8 cellular contexts compared by ENCODE assay signal in genomic region chr1:843946-844345, GRCh38.
DNase-seq lines count a peak whose midpoint lies in the region; ATAC-seq, FAIRE-seq and TF ChIP-seq lines count a peak whose summit lies in the region.
"Not testable (repeated sequence)": the region's sequence is repeated elsewhere in the genome, so short reads cannot be mapped to it uniquely, and the experiment has no call there.

No MANE protein-coding gene starts in this region.

- H2BK15ac ChIP-seq in H1 (ENCODE audit: low read length), result not testable (repeated sequence)

- not testable (repeated sequence) for H4K5ac ChIP-seq in H1 (ENCODE audit: insufficient read length, low read depth, low read length)

- POLR2A ChIA-PET in WTC11 (lab: Charles Lee); H1 (lab: Charles Lee; ENCODE audit: partially characterized antibody); naive thymus-derived CD8-positive, alpha-beta T cell (lab: Charles Lee): not testable (repeated sequence)

- not testable (repeated sequence) for H3K4me3 Mint-ChIP-seq in GM23338; WTC11; stimulated activated memory B cell treated with anti-CD40 and anti-IgM and Interleukin-4, amounts not matched to agents 10 μg/mL and 1 μg/mL and 100 μg/mL, for 72 hours
- peak overlapping the region; percentile 6 for H3K4me3 Mint-ChIP-seq in activated T-cell treated with anti-CD3 and anti-CD28 coated beads, Interleukin-2, amount 50 U/mL, for 24 hours
- peak overlapping the region; percentile 43 to 79 (median 66) for H3K4me3 Mint-ChIP-seq in naive thymus-derived CD8-positive, alpha-beta T cell

- not testable (repeated sequence) for H3K18ac ChIP-seq in H1 (ENCODE audit: extremely low read depth, low read length)

- H3F3A ChIP-seq in GM23338 (replicated peaks; ENCODE audit: low read depth), result not testable (repeated sequence)

- H2BK12ac ChIP-seq in H1 (ENCODE audit: low read depth, low read length), result peak overlapping the region; percentile 75; the same call in 1 of the 2 replicates

- CTCF ChIA-PET in WTC11 (lab: Charles Lee); H1 (lab: Charles Lee; ENCODE audit: partially characterized antibody): not testable (repeated sequence)

- H3K14ac ChIP-seq in H1 (ENCODE audit: insufficient read length), result not testable (repeated sequence)

- not testable (repeated sequence) for H3K27me3 Mint-ChIP-seq in GM23338 (ENCODE audit: insufficient read depth, low read depth, poor library complexity); WTC11 (ENCODE audit: low read depth); activated T-cell treated with anti-CD3 and anti-CD28 coated beads, Interleukin-2, amount 50 U/mL, for 24 hours; naive thymus-derived CD8-positive, alpha-beta T cell; stimulated activated memory B cell treated with anti-CD40 and anti-IgM and Interleukin-4, amounts not matched to agents 10 μg/mL and 1 μg/mL and 100 μg/mL, for 72 hours

- not testable (repeated sequence) for DNase-seq in GM23338 (ENCODE audit: low spot score); WTC11 (ENCODE audit: low spot score); activated T-cell treated with anti-CD3 and anti-CD28 coated beads, Interleukin-2, amount 50 U/mL, for 24 hours; activated naive CD4-positive, alpha-beta T cell treated with anti-CD3 and anti-CD28 coated beads, Interleukin-2, amount 50 U/mL, for 72 hours (ENCODE audit: low spot score in 2 of 2); H1 (ENCODE audit: low read depth in 1 of 2, low spot score in 2 of 2); naive thymus-derived CD8-positive, alpha-beta T cell

- peak overlapping the region in 3 of 11 experiments; percentile 44 to 52 (median 44); a peak in 3 of 22 replicates for H3K9ac ChIP-seq in BLaER1 treated with 17β-estradiol and CSF1 and Interleukin-3, amounts not matched to agents 10 nM and 100 nM
- not testable (repeated sequence) for H3K9ac ChIP-seq in H1 (replicated peaks in 1 of 4; ENCODE audit: extremely low read depth in 1 of 4, low read depth in 3 of 4, low read length in 3 of 4)

- H3K23me2 ChIP-seq in H1 (ENCODE audit: low read depth, low read length), result not testable (repeated sequence)

- H3K9me3 ChIP-seq in BLaER1 treated with 17β-estradiol and CSF1 and Interleukin-3, amounts not matched to agents 10 nM and 100 nM (replicated peaks in 1 of 11); H1 (ENCODE audit: insufficient read depth in 2 of 2, low read depth in 1 of 2, low read length in 1 of 2): not testable (repeated sequence)

- not testable (repeated sequence) for TF ChIP-seq POLR2A in H1 (IDR thresholded peaks at IDR 0.05; ENCODE audit: control extremely low read depth in 1 of 2, low read depth in 2 of 2, low read length in 2 of 2)

- peak overlapping the region in 5 of 11 experiments; percentile 0 to 38 (median 34); a peak in 4 of 22 replicates for H3K27ac ChIP-seq in BLaER1 treated with 17β-estradiol and CSF1 and Interleukin-3, amounts not matched to agents 10 nM and 100 nM
- H3K27ac ChIP-seq in GM23338 (ENCODE audit: low read depth); H1 (ENCODE audit: low read depth, low read length): not testable (repeated sequence)

- H3K4me1 Mint-ChIP-seq in GM23338 (peaks cover 30% of the 10 kb centered on the region), WTC11 (peaks cover 19% of the 10 kb centered on the region)
- H3K4me1 Mint-ChIP-seq in activated T-cell treated with anti-CD3 and anti-CD28 coated beads, Interleukin-2, amount 50 U/mL, for 24 hours (ENCODE audit: low read depth), result peaks cover 51% of the 10 kb centered on the region
- peaks cover 25 to 72% (median 62%) of the 10 kb centered on the region in 4 donors for H3K4me1 Mint-ChIP-seq in naive thymus-derived CD8-positive, alpha-beta T cell
- H3K4me1 Mint-ChIP-seq in stimulated activated memory B cell treated with anti-CD40 and anti-IgM and Interleukin-4, amounts not matched to agents 10 μg/mL and 1 μg/mL and 100 μg/mL, for 72 hours, result not testable (repeated sequence)

- H4K20me1 ChIP-seq in BLaER1 treated with 17β-estradiol and CSF1 and Interleukin-3, amounts not matched to agents 10 nM and 100 nM; GM23338 (replicated peaks; ENCODE audit: insufficient read depth); H1 (replicated peaks in 1 of 2; ENCODE audit: control insufficient read depth in 1 of 2, insufficient read depth in 2 of 2, low read length in 2 of 2): not testable (repeated sequence)

- H3K36me3 ChIP-seq in BLaER1 treated with 17β-estradiol and CSF1 and Interleukin-3, amounts not matched to agents 10 nM and 100 nM, result peaks cover 0 to 16% (median 0%) of the 10 kb centered on the region in 11 experiments; a peak in 2 of 22 replicates
- not testable (repeated sequence) for H3K36me3 ChIP-seq in GM23338 (ENCODE audit: insufficient read depth); H1 (ENCODE audit: control insufficient read depth in 2 of 4, insufficient read depth in 4 of 4, low read length in 3 of 4)

- not testable (repeated sequence) for H4K8ac ChIP-seq in H1 (ENCODE audit: extremely low read depth, insufficient read depth, low read length)

- not testable (repeated sequence) for H2AFZ ChIP-seq in GM23338; H1 (ENCODE audit: low read length)

- not testable (repeated sequence) for TF ChIP-seq EP300 in H1 (IDR thresholded peaks at IDR 0.05; ENCODE audit: borderline replicate concordance in 1 of 2, low read depth in 2 of 2, low read length in 2 of 2)

- not testable (repeated sequence) for H3K79me2 ChIP-seq in GM23338 (replicated peaks; ENCODE audit: insufficient read depth); H1 (ENCODE audit: control insufficient read depth in 1 of 2, insufficient read depth in 2 of 2, low read length in 2 of 2)

- H3K27me3 ChIP-seq in BLaER1 treated with 17β-estradiol and CSF1 and Interleukin-3, amounts not matched to agents 10 nM and 100 nM; GM23338 (ENCODE audit: insufficient read depth); H1 (replicated peaks in 1 of 4; ENCODE audit: control insufficient read depth in 3 of 4, extremely low read depth in 1 of 4, insufficient read depth in 3 of 4, low read length in 3 of 4): not testable (repeated sequence)

- H3K79me1 ChIP-seq in H1 (ENCODE audit: low read depth, low read length), result not testable (repeated sequence)

- H2AK5ac ChIP-seq in H1 (ENCODE audit: low read depth, low read length), result not testable (repeated sequence)

- H3K56ac ChIP-seq in H1 (replicated peaks; ENCODE audit: insufficient read length, low read depth, low read length), result not testable (repeated sequence)

- not testable (repeated sequence) for TF ChIP-seq RAD21 in H1 (IDR thresholded peaks at IDR 0.05 in 1 of 2, conservative IDR thresholded peaks at IDR 0.05 in 1 of 2; ENCODE audit: low read depth in 2 of 2, low read length in 2 of 2)

- not testable (repeated sequence) for FAIRE-seq in H1 (lab: Jason Lieb, UNC)

- H3K27ac Mint-ChIP-seq in GM23338 (peak overlapping the region; percentile 90), WTC11 (peak overlapping the region; percentile 60; the same call in 1 of the 2 replicates)
- peak overlapping the region; percentile 86 for H3K27ac Mint-ChIP-seq in activated T-cell treated with anti-CD3 and anti-CD28 coated beads, Interleukin-2, amount 50 U/mL, for 24 hours
- peak overlapping the region; percentile 67 to 86 for H3K27ac Mint-ChIP-seq in activated naive CD4-positive, alpha-beta T cell treated with anti-CD3 and anti-CD28 coated beads, Interleukin-2, amount 50 U/mL, for 72 hours
- H3K27ac Mint-ChIP-seq in naive thymus-derived CD8-positive, alpha-beta T cell, result peak overlapping the region; percentile 88 to 98 (median 94)
- peak overlapping the region; percentile 10 for H3K27ac Mint-ChIP-seq in stimulated activated memory B cell treated with anti-CD40 and anti-IgM and Interleukin-4, amounts not matched to agents 10 μg/mL and 1 μg/mL and 100 μg/mL, for 72 hours

- H2BK120ac ChIP-seq in H1 (replicated peaks; ENCODE audit: low read depth, low read length), result not testable (repeated sequence)

- not testable (repeated sequence) for H3K9me2 ChIP-seq in GM23338 (ENCODE audit: insufficient read depth)

- H3K4me1 ChIP-seq in BLaER1 treated with 17β-estradiol and CSF1 and Interleukin-3, amounts not matched to agents 10 nM and 100 nM, result peaks cover 21 to 60% (median 54%) of the 10 kb centered on the region in 10 experiments
- H3K4me1 ChIP-seq in GM23338 (ENCODE audit: insufficient read depth); H1 (replicated peaks in 1 of 4; ENCODE audit: control insufficient read depth in 3 of 4, insufficient read depth in 4 of 4, low read length in 3 of 4): not testable (repeated sequence)

- peak overlapping the region; percentile 60 to 86 (median 72) for H3K4me2 ChIP-seq in BLaER1 treated with 17β-estradiol and CSF1 and Interleukin-3, amounts not matched to agents 10 nM and 100 nM
- H3K4me2 ChIP-seq in GM23338; H1 (ENCODE audit: insufficient read depth in 1 of 2, low read depth in 2 of 2, low read length in 2 of 2): not testable (repeated sequence)

- 71% methylated on average over 5 of the region's 5 CpGs; no CpG with 5 or more reads in 1 of the 2 experiments for WGBS in H1 (ENCODE audit: extremely low coverage in 1 of 2, insufficient coverage in 1 of 2, insufficient read length in 1 of 2, insufficient replicate concordance in 2 of 2, low coverage in 1 of 2, low lambda C conversion rate in 2 of 2, missing lambda C conversion rate in 1 of 2), 2 experiments

- H2BK20ac ChIP-seq in H1 (ENCODE audit: low read length), result not testable (repeated sequence)

- not testable (repeated sequence) for H3K23ac ChIP-seq in H1 (ENCODE audit: insufficient read length)

- not testable (repeated sequence) for TF ChIP-seq CTCF in GM23338 (conservative IDR thresholded peaks at IDR 0.05; ENCODE audit: low read depth in 2 of 2); WTC11 (IDR thresholded peaks at IDR 0.05); H1 (IDR thresholded peaks at IDR 0.05; ENCODE audit: control extremely low read depth in 1 of 3, insufficient read depth in 1 of 3, low read depth in 1 of 3, low read length in 3 of 3)

- not testable (repeated sequence) for ATAC-seq in GM23338; WTC11; naive thymus-derived CD8-positive, alpha-beta T cell; stimulated activated memory B cell treated with anti-CD40 and anti-IgM and Interleukin-4, amounts not matched to agents 10 μg/mL and 1 μg/mL and 100 μg/mL, for 72 hours
- ATAC-seq in activated naive CD4-positive, alpha-beta T cell treated with anti-CD3 and anti-CD28 coated beads, Interleukin-2, amount 50 U/mL, for 72 hours, result peak; percentile 8 to 25

- not testable (repeated sequence) for H3K9me3 Mint-ChIP-seq in GM23338; WTC11; activated T-cell treated with anti-CD3 and anti-CD28 coated beads, Interleukin-2, amount 50 U/mL, for 24 hours; activated naive CD4-positive, alpha-beta T cell treated with anti-CD3 and anti-CD28 coated beads, Interleukin-2, amount 50 U/mL, for 72 hours; naive thymus-derived CD8-positive, alpha-beta T cell; stimulated activated memory B cell treated with anti-CD40 and anti-IgM and Interleukin-4, amounts not matched to agents 10 μg/mL and 1 μg/mL and 100 μg/mL, for 72 hours

- H3K4ac ChIP-seq in H1 (replicated peaks; ENCODE audit: insufficient read length, low read depth, low read length), result not testable (repeated sequence)

- H2BK5ac ChIP-seq in H1 (ENCODE audit: low read depth, low read length), result not testable (repeated sequence)

- not testable (repeated sequence) for H3K4me3 ChIP-seq in BLaER1 treated with 17β-estradiol and CSF1 and Interleukin-3, amounts not matched to agents 10 nM and 100 nM; GM23338; H1 (ENCODE audit: extremely low read depth in 1 of 4, insufficient read depth in 2 of 4, low read depth in 3 of 4, low read length in 4 of 4)

- not testable (repeated sequence) for H4K91ac ChIP-seq in H1 (replicated peaks; ENCODE audit: insufficient read length, low read length)

- not testable (repeated sequence) for H3K36me3 Mint-ChIP-seq in GM23338 (ENCODE audit: low read depth); WTC11; naive thymus-derived CD8-positive, alpha-beta T cell
- peaks cover 43% of the 10 kb centered on the region for H3K36me3 Mint-ChIP-seq in activated T-cell treated with anti-CD3 and anti-CD28 coated beads, Interleukin-2, amount 50 U/mL, for 24 hours (ENCODE audit: low read depth)
- peaks cover 5 to 10% of the 10 kb centered on the region in 2 donors for H3K36me3 Mint-ChIP-seq in activated naive CD4-positive, alpha-beta T cell treated with anti-CD3 and anti-CD28 coated beads, Interleukin-2, amount 50 U/mL, for 72 hours
- H3K36me3 Mint-ChIP-seq in stimulated activated memory B cell treated with anti-CD40 and anti-IgM and Interleukin-4, amounts not matched to agents 10 μg/mL and 1 μg/mL and 100 μg/mL, for 72 hours, result peaks cover 22% of the 10 kb centered on the region

Comparison
In these comparisons a context has a peak if more than half of its experiments do, and no peak if none do; other contexts are left out.
1. H3K27ac Mint-ChIP-seq: peak in every context shown above with its lines; median percentile 94 in naive thymus-derived CD8-positive, alpha-beta T cell; 90 in GM23338; 86 in activated T-cell treated with anti-CD3 and anti-CD28 coated beads, Interleukin-2, amount 50 U/mL, for 24 hours; 76 in activated naive CD4-positive, alpha-beta T cell treated with anti-CD3 and anti-CD28 coated beads, Interleukin-2, amount 50 U/mL, for 72 hours; 60 in WTC11; 10 in stimulated activated memory B cell treated with anti-CD40 and anti-IgM and Interleukin-4, amounts not matched to agents 10 μg/mL and 1 μg/mL and 100 μg/mL, for 72 hours.